In the genomic region with DNA sequence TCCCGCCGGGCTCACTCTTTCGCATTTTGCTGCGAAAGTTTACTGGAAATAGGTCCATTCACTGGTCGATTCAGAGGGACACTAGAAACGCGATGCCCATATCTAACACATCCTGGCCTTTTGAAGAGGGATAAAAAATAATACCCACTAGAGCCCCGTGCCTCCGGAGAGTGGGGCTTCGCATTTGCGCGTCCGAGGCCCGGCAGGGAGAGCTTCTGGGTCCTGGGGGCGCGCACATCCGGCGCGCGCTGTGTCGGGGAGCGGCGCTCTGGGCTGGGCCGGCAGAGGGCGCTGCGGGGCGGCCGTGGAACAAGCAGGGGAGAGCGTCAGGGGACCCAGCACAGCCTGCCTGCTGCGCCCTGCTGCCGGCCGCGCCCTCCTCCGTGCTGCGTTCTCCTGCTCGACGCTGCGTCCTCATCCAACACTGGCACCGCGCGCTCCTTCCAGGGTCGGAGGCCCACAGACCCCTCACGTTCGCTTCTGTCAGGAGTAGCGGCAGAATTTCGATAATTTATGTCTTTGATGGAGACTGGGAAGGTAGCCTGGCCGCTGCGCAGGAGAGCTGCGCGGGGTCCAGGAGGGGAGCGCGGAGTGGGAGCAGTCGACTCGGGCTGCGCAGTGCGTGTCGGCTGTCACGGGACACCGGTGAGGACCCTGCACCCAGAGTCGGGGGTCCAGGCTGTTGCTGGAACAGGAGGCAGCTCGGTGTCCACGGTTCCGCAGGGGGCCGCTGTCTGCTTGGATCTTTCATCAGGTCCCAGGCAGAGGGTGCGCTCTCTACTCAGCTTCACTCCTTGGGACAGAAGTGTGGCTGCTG, we compare ENCODE assay signal across 8 cellular contexts. TPM values are rescaled to one million over a fixed set of nuclear protein-coding genes. Genes with fewer than 3 reads are reported as not detected.
A peak's percentile ranks its signal among the peaks of the same experiment; 100 is the strongest.
DNase-seq lines count a peak whose midpoint lies in the region; ATAC-seq, FAIRE-seq and TF ChIP-seq lines count a peak whose summit lies in the region.

No MANE protein-coding gene starts in this region.

- peak; percentile 82 for TF ChIP-seq CTCF in HepG2 (CRISPR knock-in tag; IDR thresholded peaks at IDR 0.05)

- WGBS in HepG2 (ENCODE audit: low lambda C conversion rate): 51% methylated on average over 30 of the region's 65 CpGs

- no peak overlapping the region for H2AFZ ChIP-seq in HepG2 (ENCODE audit: low read length)

- no peak overlapping the region for H3K27ac ChIP-seq in HepG2 (ENCODE audit: extremely low read length, insufficient read depth, low read length)

- no peaks in the 10 kb centered on the region for H4K20me1 ChIP-seq in HepG2 (ENCODE audit: insufficient read depth, low read length)

- in situ Hi-C loops in HepG2 (cut with HindIII; ENCODE audit: extremely low pct_ligation_motif_present, low pct_unique_long_range_greater_than_20kb): no loop called here

- peak; percentile 99 for ATAC-seq in HG02884 (IDR thresholded peaks at IDR 0.05; ENCODE audit: unreplicated experiment)
- ATAC-seq in HepG2: peak; percentile 99

- peak overlapping the region; percentile 40; the same call in 1 of the 2 replicates for H3K4me2 ChIP-seq in HepG2 (ENCODE audit: low read depth, low read length)

- intact Hi-C loops in HepG2 (cut with micrococcal nuclease; ENCODE audit: unreplicated experiment): loop anchor here (1.0 to 10.0 kb wide), 2 partner anchors 95 to 696 kb away; no protein-coding TSS in a partner anchor

- CTCF ChIA-PET in HepG2 (lab: Yijun Ruan, JAX; ENCODE audit: low intra/inter-chr PET ratio, low total read pairs): interaction anchor here (1.2 to 2.8 kb wide), 2 partner anchors 95 to 696 kb away, joined by 3 to 16 read pairs; no protein-coding TSS in a partner anchor

- peaks cover 0 to 3% of the 10 kb centered on the region in 2 experiments; a peak in 1 of 5 replicates for H3K27me3 ChIP-seq in HepG2 (ENCODE audit: control insufficient read depth in 1 of 2, insufficient read depth in 2 of 2, low read length in 2 of 2)

- POLR2A ChIA-PET in HepG2 (lab: Yijun Ruan, JAX): no interaction called here

- no peak for FAIRE-seq in HepG2 (lab: Jason Lieb, UNC)

- peak; percentile 92 for TF ChIP-seq RAD21 in HepG2 (CRISPR knock-in tag; IDR thresholded peaks at IDR 0.05)

- peak overlapping the region in 1 of 3 experiments; percentile 24; a peak in 1 of 6 replicates for H3K4me3 ChIP-seq in HepG2 (replicated peaks in 1 of 3; ENCODE audit: insufficient read depth in 1 of 3, low read depth in 2 of 3, low read length in 3 of 3)

- no peaks in the 10 kb centered on the region for H3K4me1 ChIP-seq in HepG2 (ENCODE audit: insufficient read depth, low read length)

- no peak for TF ChIP-seq EP300 in HepG2 (IDR thresholded peaks at IDR 0.05; ENCODE audit: low read depth in 2 of 2, low read length in 2 of 2)
- no peak for TF ChIP-seq EP300 in HepG2 (CRISPR knock-in tag; IDR thresholded peaks at IDR 0.05; ENCODE audit: borderline replicate concordance)

- TF ChIP-seq POLR2A in HepG2 (IDR thresholded peaks at IDR 0.05; ENCODE audit: insufficient read depth in 1 of 2, low read depth in 2 of 2, low read length in 2 of 2): no peak

- H3K79me2 ChIP-seq in HepG2 (ENCODE audit: insufficient read depth, low read length): no peaks in the 10 kb centered on the region

- H3K36me3 ChIP-seq in HepG2 (replicated peaks in 1 of 2; ENCODE audit: control insufficient read depth in 1 of 2, insufficient read depth in 2 of 2, low read length in 2 of 2): no peaks in the 10 kb centered on the region

- DNase-seq in NCI-H510A treated with DMSO at 0.1 percent for 48 hours (lab: John Stamatoyannopoulos, UW) (peak; percentile 37), NCI-H510A (lab: John Stamatoyannopoulos, UW) (no peak), NCI-H1694 treated with DMSO at 0.1 percent for 48 hours (lab: John Stamatoyannopoulos, UW) (peak; percentile 48), dedifferentiated amniotic fluid mesenchymal stem cell (ENCODE audit: extremely low spot score) (peak; percentile 43), HepG2 (ENCODE audit: low spot score) (peak; percentile 27)
- DNase-seq in activated CD4-positive, alpha-beta T cell treated with anti-CD3 and anti-CD28 coated beads, Interleukin-2, amount 50 U/mL, for 24 hours (ENCODE audit: low read depth in 1 of 2, low spot score in 1 of 2): peak; percentile 78 to 79
- DNase-seq in stimulated activated CD4-positive, alpha-beta T cell treated with anti-CD3 and anti-CD28 coated beads, Interleukin-2, amount 100 ng/mL, for 24 hours: peak; percentile 87 to 90

- H3K9me3 ChIP-seq in HepG2 (ENCODE audit: low read length): no peaks in the 10 kb centered on the region

- no TSS peak for BruUV-seq in HepG2 (replicated peaks; lab: Mats Ljungman, UMichigan)

- H3K9ac ChIP-seq in HepG2 (ENCODE audit: insufficient read depth, low read depth, low read length): no peak overlapping the region

TF ChIP-seq in HepG2, 621 proteins besides CTCF, POLR2A, EP300 and RAD21 (continues in another document):
- TF ChIP-seq CREB3 (CRISPR knock-in tag; IDR thresholded peaks at IDR 0.05) (no peak), IKZF4 (CRISPR knock-in tag; IDR thresholded peaks at IDR 0.05; ENCODE audit: borderline replicate concordance, low read depth, not compliant biosample characterization) (no peak), KDM2A (CRISPR knock-in tag; IDR thresholded peaks at IDR 0.05; ENCODE audit: borderline replicate concordance, low read depth) (peak; percentile 58; the same call in 1 of the 2 replicates), SMC3 (IDR thresholded peaks at IDR 0.05; ENCODE audit: low read length) (peak; percentile 37; the same call in 1 of the 2 replicates)
- TF ChIP-seq, protein P1, sequence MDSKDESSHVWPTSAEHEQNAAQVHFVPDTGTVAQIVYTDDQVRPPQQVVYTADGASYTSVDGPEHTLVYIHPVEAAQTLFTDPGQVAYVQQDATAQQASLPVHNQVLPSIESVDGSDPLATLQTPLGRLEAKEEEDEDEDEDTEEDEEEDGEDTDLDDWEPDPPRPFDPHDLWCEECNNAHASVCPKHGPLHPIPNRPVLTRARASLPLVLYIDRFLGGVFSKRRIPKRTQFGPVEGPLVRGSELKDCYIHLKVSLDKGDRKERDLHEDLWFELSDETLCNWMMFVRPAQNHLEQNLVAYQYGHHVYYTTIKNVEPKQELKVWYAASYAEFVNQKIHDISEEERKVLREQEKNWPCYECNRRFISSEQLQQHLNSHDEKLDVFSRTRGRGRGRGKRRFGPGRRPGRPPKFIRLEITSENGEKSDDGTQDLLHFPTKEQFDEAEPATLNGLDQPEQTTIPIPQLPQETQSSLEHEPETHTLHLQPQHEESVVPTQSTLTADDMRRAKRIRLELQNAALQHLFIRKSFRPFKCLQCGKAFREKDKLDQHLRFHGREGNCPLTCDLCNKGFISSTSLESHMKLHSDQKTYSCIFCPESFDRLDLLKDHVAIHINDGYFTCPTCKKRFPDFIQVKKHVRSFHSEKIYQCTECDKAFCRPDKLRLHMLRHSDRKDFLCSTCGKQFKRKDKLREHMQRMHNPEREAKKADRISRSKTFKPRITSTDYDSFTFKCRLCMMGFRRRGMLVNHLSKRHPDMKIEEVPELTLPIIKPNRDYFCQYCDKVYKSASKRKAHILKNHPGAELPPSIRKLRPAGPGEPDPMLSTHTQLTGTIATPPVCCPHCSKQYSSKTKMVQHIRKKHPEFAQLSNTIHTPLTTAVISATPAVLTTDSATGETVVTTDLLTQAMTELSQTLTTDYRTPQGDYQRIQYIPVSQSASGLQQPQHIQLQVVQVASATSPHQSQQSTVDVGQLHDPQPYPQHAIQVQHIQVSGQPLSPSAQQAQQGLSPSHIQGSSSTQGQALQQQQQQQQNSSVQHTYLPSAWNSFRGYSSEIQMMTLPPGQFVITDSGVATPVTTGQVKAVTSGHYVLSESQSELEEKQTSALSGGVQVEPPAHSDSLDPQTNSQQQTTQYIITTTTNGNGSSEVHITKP (CRISPR knock-in tag; IDR thresholded peaks at IDR 0.05; ENCODE audit: low read depth): no peak

RNA-seq across cellular contexts. Expression of gene ZNF32, which starts 41.5 kb away (rescaled TPM):
- 16.9 and 18.0 TPM in 2 replicates for total RNA-seq in HepG2 (2016; rRNA removed; fragmentation: Illumina TruSeq; extraction: Trizol)
- total RNA-seq in HepG2 (2016; cell fraction: cytosol; rRNA removed; fragmentation: Illumina TruSeq; extraction: Trizol; ENCODE audit: low read depth): 30.1 and 34.6 TPM in 2 replicates
- total RNA-seq in HepG2 (2016; cell fraction: insoluble cytoplasmic fraction; rRNA removed; fragmentation: Illumina TruSeq; extraction: Trizol): 12.6 and 14.4 TPM in 2 replicates
- total RNA-seq in HepG2 (2016; cell fraction: membrane; rRNA removed; fragmentation: Illumina TruSeq; extraction: Trizol): 38.2 and 44.1 TPM in 2 replicates
- 8.3 and 10.0 TPM in 2 replicates for total RNA-seq in HepG2 (2016; cell fraction: nucleus; rRNA removed; fragmentation: Illumina TruSeq; extraction: Trizol)
- polyA plus RNA-seq in HepG2 (2011; rRNA removed): 12.5 and 12.7 TPM in 2 replicates
- polyA plus RNA-seq in HepG2 (2011; cell fraction: cytosol; rRNA removed): 6.1 and 9.4 TPM in 2 replicates
- polyA plus RNA-seq in HepG2 (2011; cell fraction: nucleus; rRNA removed): 8.5 and 12.5 TPM in 2 replicates
- polyA plus RNA-seq in HepG2 (2012): 7.3 and 8.5 TPM in 2 replicates
- 30.5 and 38.2 TPM in 2 replicates for polyA plus RNA-seq in HepG2 (2016; cell fraction: cytosol; fragmentation: Illumina TruSeq; extraction: Trizol; ENCODE audit: low read depth)
- 13.8 and 16.9 TPM in 2 replicates for polyA plus RNA-seq in HepG2 (2016; cell fraction: insoluble cytoplasmic fraction; fragmentation: Illumina TruSeq; extraction: Trizol; ENCODE audit: low read depth)
- polyA plus RNA-seq in HepG2 (2016; cell fraction: membrane; fragmentation: Illumina TruSeq; extraction: Trizol; ENCODE audit: low read depth): 28.0 and 35.4 TPM in 2 replicates
- polyA plus RNA-seq in HepG2 (2016; cell fraction: nucleus; fragmentation: Illumina TruSeq; extraction: Trizol; ENCODE audit: insufficient read depth, low read depth): 19.3 and 22.0 TPM in 2 replicates
- 2.9 and 3.6 TPM in 2 replicates for polyA minus RNA-seq in HepG2 (2011; rRNA and poly(A)+ RNA removed; ENCODE audit: low replicate concordance)
- 1.5 and 1.6 TPM in 2 replicates for polyA minus RNA-seq in HepG2 (2011; cell fraction: cytosol; rRNA and poly(A)+ RNA removed)
- polyA minus RNA-seq in HepG2 (2011; cell fraction: nucleus; rRNA and poly(A)+ RNA removed): 4.0 and 4.4 TPM in 2 replicates
